8 cellular contexts compared by ENCODE assay signal in genomic region chr1:121395718-121396201, GRCh38.
A peak's percentile ranks its signal among the peaks of the same experiment; 100 is the strongest.
DNase-seq lines count a peak whose midpoint lies in the region; ATAC-seq and TF ChIP-seq lines count a peak whose summit lies in the region.
"Not testable (repeated sequence)": the region's sequence is repeated elsewhere in the genome, so short reads cannot be mapped to it uniquely, and the experiment has no call there.

No MANE protein-coding gene starts in this region.

- H2AFZ ChIP-seq in PC-3 (ENCODE audit: low read length); mammary epithelial cell (ENCODE audit: low read depth, low read length): not testable (repeated sequence)

- not testable (repeated sequence) for TF ChIP-seq POLR2A in spleen (IDR thresholded peaks at IDR 0.05)

- TF ChIP-seq CTCF in AG10803 (conservative IDR thresholded peaks at IDR 0.05; ENCODE audit: low read length); HL-60 (IDR thresholded peaks at IDR 0.05; ENCODE audit: insufficient read depth, low read length); PC-3 (conservative IDR thresholded peaks at IDR 0.05; ENCODE audit: low read depth, low read length); mammary epithelial cell (conservative IDR thresholded peaks at IDR 0.05 in 1 of 2, IDR thresholded peaks at IDR 0.05 in 1 of 2; ENCODE audit: extremely low read depth in 1 of 2, insufficient read depth in 1 of 2, low read depth in 1 of 2, low read length in 2 of 2); spleen (IDR thresholded peaks at IDR 0.05 in 8 of 11, conservative IDR thresholded peaks at IDR 0.05 in 3 of 11): not testable (repeated sequence)

- not testable (repeated sequence) for BruUV-seq in PC-3 (replicated peaks; lab: Mats Ljungman, UMichigan); mammary epithelial cell (replicated peaks; lab: Mats Ljungman, UMichigan)

- not testable (repeated sequence) for H4K20me1 ChIP-seq in PC-3 (ENCODE audit: low read length); mammary epithelial cell (ENCODE audit: insufficient read depth, low read length)

- not testable (repeated sequence) for H3K79me2 ChIP-seq in PC-3 (ENCODE audit: low read length); mammary epithelial cell (ENCODE audit: insufficient read depth, low read length); mesendoderm (ENCODE audit: control insufficient read depth, insufficient read depth, low read length)

- not testable (repeated sequence) for H3K4me1 ChIP-seq in PC-3 (ENCODE audit: insufficient read depth, low read length); mammary epithelial cell (ENCODE audit: insufficient read depth, low read length); mesendoderm (ENCODE audit: control insufficient read depth, low read depth, low read length)
- H3K4me1 ChIP-seq in spleen, result peaks cover 0 to 10% (median 2%) of the 10 kb centered on the region in 6 donors

- not testable (repeated sequence) for H3K9ac ChIP-seq in PC-3 (ENCODE audit: low read length); mammary epithelial cell (ENCODE audit: insufficient read depth, low read length); mesendoderm (ENCODE audit: low read length)

- not testable (repeated sequence) for H4K5ac ChIP-seq in mesendoderm (ENCODE audit: low read length)

- H2BK5ac ChIP-seq in mesendoderm (ENCODE audit: low read length), result not testable (repeated sequence)

- intact Hi-C loops in PC-3 (cut with micrococcal nuclease); mammary epithelial cell (cut with micrococcal nuclease); spleen (cut with DNase I; ENCODE audit: low total_unique reads): not testable (repeated sequence)

- not testable (repeated sequence) for H3K56ac ChIP-seq in mesendoderm (ENCODE audit: low read length)

- H2AK5ac ChIP-seq in mesendoderm (ENCODE audit: low read length), result not testable (repeated sequence)

- not testable (repeated sequence) for H3F3A ChIP-seq in PC-3 (ENCODE audit: low read length, unreplicated experiment)

- H3K9me3 ChIP-seq in PC-3 (ENCODE audit: low read length); mammary epithelial cell (replicated peaks; ENCODE audit: insufficient read depth, low read length); spleen: not testable (repeated sequence)

- not testable (repeated sequence) for H3K36me3 ChIP-seq in PC-3 (ENCODE audit: low read depth, low read length); mammary epithelial cell (ENCODE audit: insufficient read depth, low read length); mesendoderm (ENCODE audit: control insufficient read depth, insufficient read depth, low read length); spleen

- ATAC-seq in PC-3, result not testable (repeated sequence)

- no CpG with 5 or more reads among the region's 38 CpGs for WGBS in mammary epithelial cell (ENCODE audit: low coverage, missing lambda C conversion rate)
- WGBS in mesendoderm (ENCODE audit: extremely low coverage, insufficient coverage, low lambda C conversion rate), result no CpG with 5 or more reads among the region's 38 CpGs
- 2 to 7% (median 5%) methylated on average over 21 to 38 of the region's 38 CpGs for WGBS in spleen, 5 donors

- H3K23ac ChIP-seq in mesendoderm (ENCODE audit: low read length), result not testable (repeated sequence)

- H3K9me2 ChIP-seq in PC-3 (replicated peaks; ENCODE audit: low read length), result not testable (repeated sequence)

- not testable (repeated sequence) for DNase-seq in AG10803 (ENCODE audit: low read depth); HL-60 (ENCODE audit: low read depth in 1 of 2, low spot score in 1 of 2)
- DNase-seq in PC-3 (peak; percentile 22), mammary epithelial cell (peak; percentile 35), glomerular visceral epithelial cell (ENCODE audit: extremely low spot score) (peak; percentile 18), mesendoderm (peak; percentile 8), spleen (peak; percentile 64)
- peak; percentile 56 for DNase-seq in activated CD8-positive, alpha-beta memory T cell treated with anti-CD3 and anti-CD28 coated beads for 24 hours

- not testable (repeated sequence) for H3K79me1 ChIP-seq in mesendoderm (ENCODE audit: low read length)

- not testable (repeated sequence) for H2BK15ac ChIP-seq in mesendoderm (replicated peaks; ENCODE audit: low read depth)

- not testable (repeated sequence) for H3K27ac ChIP-seq in HL-60 (replicated peaks); PC-3 (ENCODE audit: low read length); mammary epithelial cell (ENCODE audit: insufficient read depth, low read depth, low read length); mesendoderm (ENCODE audit: low read depth, low read length); spleen

- in situ Hi-C loops in mammary epithelial cell (cut with MboI; ENCODE audit: low sequenced_read_pairs in 2 of 2), result not testable (repeated sequence)

- POLR2A ChIA-PET in PC-3 (lab: Charles Lee; ENCODE audit: unreplicated experiment), result not testable (repeated sequence)

- H3K4me3 ChIP-seq in AG10803 (ENCODE audit: low read length) (peak overlapping the region; percentile 44), HL-60 (replicated peaks; ENCODE audit: insufficient read depth, low read length) (peak overlapping the region; percentile 39), PC-3 (ENCODE audit: low read length) (peak overlapping the region; percentile 72), mammary epithelial cell (replicated peaks in 1 of 3; ENCODE audit: insufficient read depth in 1 of 3, low read depth in 2 of 3, low read length in 3 of 3) (peak overlapping the region in 1 of 3 experiments; percentile 57), spleen (peak overlapping the region in 7 of 8 donors; percentile 13 to 63 (median 40))
- H3K4me3 ChIP-seq in mesendoderm (ENCODE audit: low read length), result not testable (repeated sequence)

- CTCF ChIA-PET in PC-3 (lab: Charles Lee); mammary epithelial cell (lab: Charles Lee; ENCODE audit: low non-redundant PET): not testable (repeated sequence)

- H3K18ac ChIP-seq in mesendoderm (ENCODE audit: low read length), result not testable (repeated sequence)

- H4K8ac ChIP-seq in mesendoderm (ENCODE audit: low read depth, low read length), result not testable (repeated sequence)

- H2BK120ac ChIP-seq in mesendoderm (ENCODE audit: low read depth, low read length), result not testable (repeated sequence)

- dilution Hi-C loops in mammary epithelial cell (cut with HindIII; ENCODE audit: low sequenced_read_pairs), result not testable (repeated sequence)

- H3K27me3 ChIP-seq in HL-60 (ENCODE audit: insufficient read depth, poor library complexity, severe bottlenecking); PC-3 (ENCODE audit: low read length); mammary epithelial cell (ENCODE audit: insufficient read depth, low read length); mesendoderm (ENCODE audit: insufficient read depth, low read length, poor library complexity): not testable (repeated sequence)
- peaks cover 0 to 19% (median 0%) of the 10 kb centered on the region in 7 donors for H3K27me3 ChIP-seq in spleen (replicated peaks in 1 of 7)

- peak overlapping the region; percentile 74; the same call in 1 of the 2 replicates for H3K4me2 ChIP-seq in PC-3 (ENCODE audit: low read length)
- not testable (repeated sequence) for H3K4me2 ChIP-seq in mammary epithelial cell (ENCODE audit: insufficient read depth, low read depth, low read length); mesendoderm (ENCODE audit: low read length)

- H3K4ac ChIP-seq in mesendoderm (ENCODE audit: low read depth, low read length), result not testable (repeated sequence)
